In genomic region chr4:77178560-77178959, GRCh38 we compare ENCODE assay signal across 19 cellular contexts. TPM values are rescaled to one million over a fixed set of nuclear protein-coding genes. Genes with fewer than 3 reads are reported as not detected.
DNase-seq lines count a peak whose midpoint lies in the region; ATAC-seq and TF ChIP-seq lines count a peak whose summit lies in the region.
"Had no signal": no experiment of that assay in that cellular context is flagged by ENCODE, and none has a peak within 500 bp of the region (broad histone marks: within the 10 kb centered on the region; RNA-seq: fewer than 3 reads in every experiment).

No MANE protein-coding gene starts in this region.

- H3K27me3 Mint-ChIP-seq in GM23338 (ENCODE audit: insufficient read depth, low read depth, poor library complexity), result peaks cover 43% of the 10 kb centered on the region
- peaks cover 44% of the 10 kb centered on the region for H3K27me3 Mint-ChIP-seq in endodermal cell (ENCODE audit: insufficient read depth)
- H3K27me3 Mint-ChIP-seq in progenitor cell of endocrine pancreas, result peaks cover 9% of the 10 kb centered on the region

- 71% methylated on average over 2 of the region's 2 CpGs; no CpG with 5 or more reads in 1 of the 2 experiments for WGBS in endodermal cell (ENCODE audit: insufficient coverage in 1 of 2, insufficient read length in 1 of 2), 2 experiments

- H3K9me3 ChIP-seq in endodermal cell (ENCODE audit: control insufficient read depth, low read length), result no peaks in the 10 kb centered on the region
- H3K9me3 ChIP-seq: MG63 had no signal

- ATAC-seq in GM23338, result peak; percentile 28
- no peak for ATAC-seq in GM21737 (IDR thresholded peaks at IDR 0.05; ENCODE audit: unreplicated experiment)
- ATAC-seq in GM18873 (IDR thresholded peaks at IDR 0.05; ENCODE audit: low FRiP score, unreplicated experiment), result no peak
- ATAC-seq in HG02678 (IDR thresholded peaks at IDR 0.05; ENCODE audit: unreplicated experiment), result no peak
- ATAC-seq: Panc1, SK-N-SH treated with all-trans-retinoic acid at 6 μM for 48 hours had no signal

- H3K27ac Mint-ChIP-seq in GM23338, result no peak overlapping the region
- no peak overlapping the region for H3K27ac Mint-ChIP-seq in endodermal cell
- peak overlapping the region; percentile 67 for H3K27ac Mint-ChIP-seq in progenitor cell of endocrine pancreas

- H3K4me3 Mint-ChIP-seq in GM23338, result no peak overlapping the region; the same call in 2 of the 3 replicates
- H3K4me3 Mint-ChIP-seq in endodermal cell, result no peak overlapping the region
- H3K4me3 Mint-ChIP-seq in progenitor cell of endocrine pancreas (ENCODE audit: low read depth), result no peak overlapping the region

- H3K27me3 ChIP-seq in GM23338 (ENCODE audit: insufficient read depth) (peaks cover 40% of the 10 kb centered on the region), endodermal cell (ENCODE audit: control insufficient read depth, insufficient read depth, low read length, poor library complexity, severe bottlenecking) (peaks cover 10% of the 10 kb centered on the region)
- H3K27me3 ChIP-seq: MG63 had no signal

- peaks cover 34% of the 10 kb centered on the region for H3K4me1 Mint-ChIP-seq in GM23338
- peaks cover 37% of the 10 kb centered on the region for H3K4me1 Mint-ChIP-seq in endodermal cell
- peaks cover 2% of the 10 kb centered on the region for H3K4me1 Mint-ChIP-seq in progenitor cell of endocrine pancreas (ENCODE audit: low read depth)

- no peaks in the 10 kb centered on the region for H3K36me3 ChIP-seq in GM23338 (ENCODE audit: insufficient read depth)
- H3K36me3 ChIP-seq in endodermal cell (ENCODE audit: control insufficient read depth, insufficient read depth, low read length), result no peaks in the 10 kb centered on the region
- H3K36me3 ChIP-seq: MG63 had no signal

- no peak overlapping the region for H3K9ac ChIP-seq in endodermal cell (ENCODE audit: extremely low read depth, low read length, poor library complexity, severe bottlenecking)
- H3K9ac ChIP-seq: GM23248 had no signal

- no peak for TF ChIP-seq CTCF in GM23338 (conservative IDR thresholded peaks at IDR 0.05; ENCODE audit: low read depth in 2 of 2)
- TF ChIP-seq CTCF in endodermal cell (conservative IDR thresholded peaks at IDR 0.05), result no peak
- TF ChIP-seq CTCF in progenitor cell of endocrine pancreas (IDR thresholded peaks at IDR 0.05; ENCODE audit: unreplicated experiment), result no peak

- DNase-seq in GM23338 (ENCODE audit: low spot score), result peak; percentile 22
- DNase-seq in NCI-H82 treated with DMSO at 0.1 percent for 48 hours (lab: John Stamatoyannopoulos, UW; ENCODE audit: unreplicated experiment), result peak; percentile 84
- peak; percentile 52 for DNase-seq in endodermal cell
- DNase-seq in progenitor cell of endocrine pancreas (ENCODE audit: low spot score, unreplicated experiment), result no peak
- DNase-seq in DMS53 (lab: John Stamatoyannopoulos, UW), result no peak
- DNase-seq: DMS79, GM23248, Kasumi-1, MG63, NCI-H1417 treated with DMSO at 0.1 percent for 48 hours, NCI-H187, NCI-H748 treated with DMSO at 0.1 percent for 48 hours, SIG-M5 had no signal

- no peak overlapping the region for H2AFZ ChIP-seq in GM23338
- H2AFZ ChIP-seq: GM23248 had no signal

- H3F3A ChIP-seq in GM23338 (replicated peaks; ENCODE audit: low read depth), result no peaks in the 10 kb centered on the region

- H3K4me1 ChIP-seq in GM23338 (ENCODE audit: insufficient read depth), result peaks cover 4% of the 10 kb centered on the region
- H3K4me1 ChIP-seq in endodermal cell (ENCODE audit: control insufficient read depth, insufficient read depth, low read length), result peaks cover 18% of the 10 kb centered on the region

- H3K4me3 ChIP-seq in GM23338, result no peak overlapping the region
- H3K4me3 ChIP-seq in endodermal cell (ENCODE audit: low read length), result no peak overlapping the region
- H3K4me3 ChIP-seq: GM23248, MG63 had no signal

- H4K20me1 ChIP-seq in GM23338 (replicated peaks; ENCODE audit: insufficient read depth), result no peaks in the 10 kb centered on the region

- no peaks in the 10 kb centered on the region for H3K9me2 ChIP-seq in GM23338 (ENCODE audit: insufficient read depth)

- H3K36me3 Mint-ChIP-seq in GM23338 (ENCODE audit: low read depth) (no peaks in the 10 kb centered on the region), endodermal cell (ENCODE audit: low read depth) (no peaks in the 10 kb centered on the region), progenitor cell of endocrine pancreas (ENCODE audit: insufficient read depth) (no peaks in the 10 kb centered on the region)

- no peaks in the 10 kb centered on the region for H3K79me2 ChIP-seq in GM23338 (replicated peaks; ENCODE audit: insufficient read depth)

- H3K9me3 Mint-ChIP-seq in GM23338, result no peaks in the 10 kb centered on the region
- H3K9me3 Mint-ChIP-seq in endodermal cell, result no peaks in the 10 kb centered on the region
- H3K9me3 Mint-ChIP-seq in progenitor cell of endocrine pancreas (ENCODE audit: low read depth), result no peaks in the 10 kb centered on the region

- no peak overlapping the region for H3K4me2 ChIP-seq in GM23338

- H3K27ac ChIP-seq in GM23338 (ENCODE audit: low read depth) (no peak overlapping the region), endodermal cell (ENCODE audit: low read depth, low read length) (no peak overlapping the region)
- H3K27ac ChIP-seq: C4-2B, GM23248 had no signal

TF ChIP-seq in GM23338, 12 proteins besides CTCF, POLR2A, EP300 and RAD21 (continues in another document):
- no peak for TF ChIP-seq ETS1 (IDR thresholded peaks at IDR 0.05)
- no peak for TF ChIP-seq EZH2 (IDR thresholded peaks at IDR 0.05; ENCODE audit: low read depth, unreplicated experiment)
- TF ChIP-seq STAT1 (IDR thresholded peaks at IDR 0.05; ENCODE audit: unreplicated experiment), result no peak
- no peak for TF ChIP-seq CREB1 (CRISPR knock-in tag; IDR thresholded peaks at IDR 0.05; ENCODE audit: low read depth)
- no peak for TF ChIP-seq ZNF114 (CRISPR knock-in tag; IDR thresholded peaks at IDR 0.05)
- TF ChIP-seq NANOG (IDR thresholded peaks at IDR 0.05; ENCODE audit: borderline replicate concordance), result no peak
- no peak for TF ChIP-seq EZH2phosphoT487 (IDR thresholded peaks at IDR 0.05; ENCODE audit: unreplicated experiment)
- TF ChIP-seq REST (IDR thresholded peaks at IDR 0.05; ENCODE audit: unreplicated experiment), result no peak
- TF ChIP-seq POLR2AphosphoS5 (IDR thresholded peaks at IDR 0.05; ENCODE audit: low read depth), result no peak

RNA-seq across cellular contexts. Expression of gene CCNG2, which starts 21.6 kb away (rescaled TPM):
- 14.2 and 16.5 TPM in 2 replicates for total RNA-seq in GM23338 (2014; rRNA removed; shearing (Covaris generic))
- 5.4 and 7.1 TPM in 2 replicates for polyA plus RNA-seq in GM23338 (2016; fragmentation: Nextera tagmentation; extraction: Ambion mirVana)
- total RNA-seq in endodermal cell (10 to 100 TPM; 39.7 to 41.5 TPM), progenitor cell of endocrine pancreas (84.0 and 89.5 TPM in 2 replicates)
- 86.4 TPM for polyA plus RNA-seq in endodermal cell (2013, experiment 1 of 2)
- polyA plus RNA-seq in endodermal cell (2013, experiment 2 of 2), result 80.4 TPM

Comparison
In these comparisons a context has a peak if more than half of its experiments do, and no peak if none do; other contexts are left out.
1. DNase-seq: peak in GM23338 (single experiment), NCI-H82 treated with DMSO at 0.1 percent for 48 hours (single experiment) and endodermal cell (single experiment); none in progenitor cell of endocrine pancreas (single experiment) and DMS53 (single experiment).